ENCODE assay signal across 11 cellular contexts in genomic region chr3:52313188-52313773, GRCh38. TPM values are rescaled to one million over a fixed set of nuclear protein-coding genes. Genes with fewer than 3 reads are reported as not detected.
DNase-seq lines count a peak whose midpoint lies in the region; ATAC-seq and TF ChIP-seq lines count a peak whose summit lies in the region.
"Had no signal": no experiment of that assay in that cellular context is flagged by ENCODE, and none has a peak within 500 bp of the region (broad histone marks: within the 10 kb centered on the region; RNA-seq: fewer than 3 reads in every experiment).

No MANE protein-coding gene starts in this region.

- CTCF ChIA-PET in Caco-2 (lab: Charles Lee), result no interaction called here

- H3K4me1 ChIP-seq in Caco-2 (peaks cover 12% of the 10 kb centered on the region), esophagus muscularis mucosa (peaks cover 19 to 29% (median 28%) of the 10 kb centered on the region in 4 donors)

- H3K27ac ChIP-seq in esophagus muscularis mucosa (replicated peaks in 1 of 4), result peak overlapping the region in 3 of 4 donors; percentile 46 to 51 (median 47)

- H3K27me3 ChIP-seq in Caco-2 (replicated peaks; ENCODE audit: control insufficient read depth, insufficient read depth, low read length), result no peaks in the 10 kb centered on the region
- no peaks in the 10 kb centered on the region for H3K27me3 ChIP-seq in esophagus muscularis mucosa

- DNase-seq in Caco-2 (no peak), esophagus muscularis mucosa (ENCODE audit: extremely low spot score) (no peak), GM10266 (ENCODE audit: extremely low spot score) (no peak), midbrain (lab: John Stamatoyannopoulos, UW) (no peak), osteocyte (ENCODE audit: extremely low spot score, unreplicated experiment) (no peak), NCI-H526 treated with DMSO at 0.1 percent for 48 hours (lab: John Stamatoyannopoulos, UW) (no peak)
- DNase-seq: activated CD4-positive, alpha-beta T cell treated with anti-CD3 and anti-CD28 coated beads, Interleukin-2, amount 10 ng/mL, durations not matched to agents 24 days and 14 days; occipital lobe had no signal

- H3K27ac Mint-ChIP-seq in Caco-2 (ENCODE audit: unreplicated experiment), result peak overlapping the region; percentile 17
- H3K27ac Mint-ChIP-seq in osteocyte (ENCODE audit: unreplicated experiment), result no peak overlapping the region
- H3K27ac Mint-ChIP-seq: activated CD4-positive, alpha-beta T cell treated with anti-CD3 and anti-CD28 coated beads, Interleukin-2, amount 10 ng/mL, durations not matched to agents 24 days and 14 days had no signal

- TF ChIP-seq CTCF in Caco-2 (IDR thresholded peaks at IDR 0.05; ENCODE audit: insufficient read depth in 1 of 2, low read depth in 1 of 2, low read length in 1 of 2, severe bottlenecking in 1 of 2, unreplicated experiment in 1 of 2) (no peak), esophagus muscularis mucosa (IDR thresholded peaks at IDR 0.05) (no peak), GM10266 (IDR thresholded peaks at IDR 0.05; ENCODE audit: control insufficient read depth, insufficient read depth, low read depth, missing control alignments) (no peak), osteocyte (IDR thresholded peaks at IDR 0.05) (no peak)

- BruUV-seq in Caco-2 (replicated peaks; lab: Mats Ljungman, UMichigan), result no TSS peak

- H3K27me3 Mint-ChIP-seq in Caco-2 (ENCODE audit: insufficient read depth, unreplicated experiment) (no peaks in the 10 kb centered on the region), osteocyte (ENCODE audit: unreplicated experiment) (no peaks in the 10 kb centered on the region)
- H3K27me3 Mint-ChIP-seq: activated CD4-positive, alpha-beta T cell treated with anti-CD3 and anti-CD28 coated beads, Interleukin-2, amount 10 ng/mL, durations not matched to agents 24 days and 14 days had no signal

- TF ChIP-seq POLR2A in esophagus muscularis mucosa (IDR thresholded peaks at IDR 0.05; ENCODE audit: low read depth), result no peak

- 80% methylated on average over 2 of the region's 2 CpGs for WGBS in esophagus muscularis mucosa

- H3K4me3 Mint-ChIP-seq in Caco-2 (ENCODE audit: unreplicated experiment) (no peak overlapping the region), osteocyte (ENCODE audit: unreplicated experiment) (no peak overlapping the region)
- H3K4me3 Mint-ChIP-seq: activated CD4-positive, alpha-beta T cell treated with anti-CD3 and anti-CD28 coated beads, Interleukin-2, amount 10 ng/mL, durations not matched to agents 24 days and 14 days had no signal

- H3K9me3 Mint-ChIP-seq in Caco-2 (ENCODE audit: unreplicated experiment), result no peaks in the 10 kb centered on the region
- no peaks in the 10 kb centered on the region for H3K9me3 Mint-ChIP-seq in osteocyte (ENCODE audit: unreplicated experiment)
- H3K9me3 Mint-ChIP-seq: activated CD4-positive, alpha-beta T cell treated with anti-CD3 and anti-CD28 coated beads, Interleukin-2, amount 10 ng/mL, durations not matched to agents 24 days and 14 days had no signal

- intact Hi-C loops in Caco-2 (cut with micrococcal nuclease; ENCODE audit: unreplicated experiment), result no loop called here
- intact Hi-C loops in esophagus muscularis mucosa (cut with DNase I), result no loop called here

- H3K36me3 Mint-ChIP-seq in Caco-2 (ENCODE audit: insufficient read depth, unreplicated experiment) (peaks cover 4% of the 10 kb centered on the region), osteocyte (ENCODE audit: unreplicated experiment) (peaks cover 3% of the 10 kb centered on the region)

- peaks cover 3% of the 10 kb centered on the region for H3K4me1 Mint-ChIP-seq in Caco-2 (ENCODE audit: low read depth, unreplicated experiment)
- H3K4me1 Mint-ChIP-seq in osteocyte (ENCODE audit: unreplicated experiment), result peaks cover 4% of the 10 kb centered on the region

- TF ChIP-seq EP300 in esophagus muscularis mucosa (IDR thresholded peaks at IDR 0.05), result no peak

- ATAC-seq in GM19438 (IDR thresholded peaks at IDR 0.05; ENCODE audit: low read depth, unreplicated experiment) (peak; percentile 15), HG03439 (IDR thresholded peaks at IDR 0.05; ENCODE audit: unreplicated experiment) (peak; percentile 10)
- ATAC-seq: K562 had no signal

- no peak overlapping the region for H3K4me3 ChIP-seq in Caco-2 (ENCODE audit: low read depth, low read length)
- no peak overlapping the region for H3K4me3 ChIP-seq in esophagus muscularis mucosa
- H3K4me3 ChIP-seq: K562 had no signal

- H3K36me3 ChIP-seq in Caco-2 (ENCODE audit: control insufficient read depth, insufficient read depth, low read length), result no peaks in the 10 kb centered on the region
- H3K36me3 ChIP-seq in esophagus muscularis mucosa, result peaks cover 0 to 10% (median 8%) of the 10 kb centered on the region in 4 donors

- POLR2A ChIA-PET in Caco-2 (lab: Charles Lee), result interaction anchor here (0.6 kb wide), 1 partner anchor 14 kb away, joined by 5 read pairs; no protein-coding TSS in a partner anchor

- H3K9me3 ChIP-seq in Caco-2 (no peaks in the 10 kb centered on the region), esophagus muscularis mucosa (no peaks in the 10 kb centered on the region)

RNA-seq across cellular contexts. Expression of gene DNAH1, which starts 2.8 kb away (rescaled TPM):
- 2.9 and 4.1 TPM in 2 replicates for total RNA-seq in Caco-2 (2022)
- total RNA-seq in esophagus muscularis mucosa, result 1 to 10 TPM; 3.4 to 5.4 (median 3.6) TPM
- total RNA-seq in osteocyte, result 9.4 and 9.7 TPM in 2 replicates

RNA-seq across cellular contexts. Expression of gene GLYCTK, which starts 25.7 kb away (rescaled TPM):
- total RNA-seq in Caco-2 (2022) (128 and 146 TPM in 2 replicates), esophagus muscularis mucosa (1 to 10 TPM; 4.1 to 5.3 (median 4.8) TPM), osteocyte (11.0 and 11.9 TPM in 2 replicates)

RNA-seq across cellular contexts. Expression of gene WDR82, which starts 34.8 kb away (rescaled TPM):
- 67.1 and 68.7 TPM in 2 replicates for total RNA-seq in Caco-2 (2022)
- 100 to 1,000 TPM in 1 of 4 donors, 10 to 100 TPM in 3; 62.6 to 101 (median 80.9) TPM for total RNA-seq in esophagus muscularis mucosa
- 76.7 and 82.1 TPM in 2 replicates for total RNA-seq in osteocyte
